In genomic region chr6:150425508-150425907, GRCh38 we compare ENCODE assay signal across 7 cellular contexts. TPM values are rescaled to one million over a fixed set of nuclear protein-coding genes. Genes with fewer than 3 reads are reported as not detected.
"Had no signal": no experiment of that assay in that cellular context is flagged by ENCODE, and none has a peak within 500 bp of the region (broad histone marks: within the 10 kb centered on the region; RNA-seq: fewer than 3 reads in every experiment).

No MANE protein-coding gene starts in this region.

- DNase-seq: H9, HCEC 1CT, HFFc6 had no signal

- H3K27ac ChIP-seq: HL-60 had no signal

- ATAC-seq: GM23338, HepG2 had no signal

- H3K4me3 ChIP-seq: GM23338 had no signal

RNA-seq across cellular contexts. Expression of gene IYD, which starts 56.7 kb away (rescaled TPM):
- total RNA-seq: GM23338, H1, H9, HFFc6 had no signal
